ENCODE assay signal across 8 cellular contexts in the genomic region with DNA sequence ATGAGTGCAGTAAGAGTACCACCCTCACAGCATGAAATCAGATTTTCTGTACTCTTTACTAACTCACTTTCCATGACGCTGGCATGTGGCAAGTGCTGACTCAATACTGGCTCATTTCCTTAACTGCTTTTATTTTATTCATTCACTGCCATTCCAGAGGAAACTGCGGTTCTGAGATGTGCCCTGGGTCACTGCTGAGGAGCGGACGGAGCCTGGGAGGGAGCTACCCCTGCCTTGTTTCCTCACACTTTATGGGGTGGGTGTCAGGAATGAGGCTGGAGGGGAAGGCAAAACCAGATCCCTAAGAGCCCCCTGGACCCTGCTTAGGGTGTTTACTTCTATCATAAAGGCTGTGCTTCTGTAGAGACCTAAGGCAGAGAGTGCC. TPM values are rescaled to one million over a fixed set of nuclear protein-coding genes. Genes with fewer than 3 reads are reported as not detected.
A peak's percentile ranks its signal among the peaks of the same experiment; 100 is the strongest.
DNase-seq lines count a peak whose midpoint lies in the region; ATAC-seq and TF ChIP-seq lines count a peak whose summit lies in the region.

No MANE protein-coding gene starts in this region.

- DNase-seq in GM04503 (ENCODE audit: low read depth), result peak; percentile 89
- no peak for DNase-seq in SJCRH30
- peak; percentile 98 for DNase-seq in choroid plexus epithelial cell (ENCODE audit: low read depth)
- DNase-seq in NCI-H1048 (lab: John Stamatoyannopoulos, UW), result no peak
- DNase-seq in testis, result no peak
- DNase-seq in HuH-7.5 (ENCODE audit: low spot score), result no peak

- H3K27me3 ChIP-seq in SJCRH30, result no peaks in the 10 kb centered on the region
- H3K27me3 ChIP-seq in testis, result no peaks in the 10 kb centered on the region

- peaks cover 12% of the 10 kb centered on the region for H3K4me1 ChIP-seq in SJCRH30
- H3K4me1 ChIP-seq in testis, result peaks cover 16% of the 10 kb centered on the region

- H3K9me3 ChIP-seq in SJCRH30 (replicated peaks) (no peaks in the 10 kb centered on the region), testis (no peaks in the 10 kb centered on the region)

- WGBS in testis, 2 donors, result 73 to 86% methylated on average over 4 of the region's 4 CpGs

- H3K36me3 ChIP-seq in SJCRH30 (no peaks in the 10 kb centered on the region), testis (ENCODE audit: low read depth, missing control alignments) (no peaks in the 10 kb centered on the region)

- intact Hi-C loops in testis (cut with DNase I; ENCODE audit: low total_unique reads), result no loop called here

- TF ChIP-seq CTCF in choroid plexus epithelial cell (conservative IDR thresholded peaks at IDR 0.05; ENCODE audit: low read depth, low read length), result no peak
- TF ChIP-seq CTCF in testis (IDR thresholded peaks at IDR 0.05), result no peak

- H3K4me3 ChIP-seq in SJCRH30 (no peak overlapping the region), choroid plexus epithelial cell (ENCODE audit: low read depth, low read length) (no peak overlapping the region), skin epidermis (no peak overlapping the region), testis (no peak overlapping the region)

- no peak for TF ChIP-seq POLR2A in testis (IDR thresholded peaks at IDR 0.05)

- no peak for ATAC-seq in GM21381 (IDR thresholded peaks at IDR 0.05; ENCODE audit: unreplicated experiment)

- H3K27ac ChIP-seq in SJCRH30, result peak overlapping the region; percentile 42; the same call in 1 of the 2 replicates
- peak overlapping the region in 17 of 21 experiments; percentile 0 to 78 (median 45) for H3K27ac ChIP-seq in skin epidermis
- H3K27ac ChIP-seq in testis, result no peak overlapping the region

RNA-seq across cellular contexts. Expression of a gene that starts 14.4 kb away (rescaled TPM):
- 0.18 and 0.20 TPM in 2 replicates for total RNA-seq in SJCRH30 (2014; rRNA removed; shearing (Covaris generic))
- total RNA-seq in testis, result 10 to 100 TPM; 32.4 to 33.8 TPM
- 32.3 TPM for polyA plus RNA-seq in testis (ENCODE audit: insufficient read depth, low read depth, low replicate concordance)

Comparison
In these comparisons a context has a peak if more than half of its experiments do, and no peak if none do; other contexts are left out.
1. DNase-seq: peak in GM04503 (single experiment) and choroid plexus epithelial cell (single experiment); none in SJCRH30 (0 of 2), NCI-H1048 (single experiment), testis (single experiment) and HuH-7.5 (single experiment).
2. H3K27ac ChIP-seq: peak in SJCRH30 (single experiment) and skin epidermis (17 of 21); none in testis (0 of 2).
3. RNA of a gene that starts 14.4 kb away (total RNA-seq): 32.4 to 33.8 TPM in testis; 0.18 to 0.20 TPM in SJCRH30; every median in the first group is over 10 times any median in the second.